29 cellular contexts compared by ENCODE assay signal in the genomic region with DNA sequence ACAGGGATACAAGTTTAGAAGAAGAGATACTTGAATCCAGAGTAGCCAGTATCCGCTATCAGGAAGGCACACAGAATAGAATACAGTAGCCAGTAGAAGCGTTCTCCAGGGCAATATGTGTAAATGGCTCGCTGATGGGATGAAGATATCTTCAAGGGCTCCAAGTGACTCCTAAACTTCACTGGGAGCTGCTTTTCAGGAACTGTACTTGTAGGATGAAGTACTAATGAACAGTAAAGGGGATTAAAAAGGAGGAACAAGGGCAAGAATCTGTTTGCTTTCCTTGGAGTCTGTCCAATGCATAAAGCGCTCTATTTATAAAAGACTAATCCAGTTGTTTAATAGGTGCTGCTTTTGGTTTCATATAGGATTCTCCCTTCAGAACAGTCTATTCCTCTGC.
"Had no signal": no experiment of that assay in that cellular context is flagged by ENCODE, and none has a peak within 500 bp of the region (broad histone marks: within the 10 kb centered on the region; RNA-seq: fewer than 3 reads in every experiment).

No MANE protein-coding gene starts in this region.

- H3K9me3 ChIP-seq: adrenal gland, gastroesophageal sphincter, neutrophil, sigmoid colon, thyroid gland, upper lobe of left lung had no signal

- H3K4me2 ChIP-seq: hepatocyte, smooth muscle cell had no signal

- H3K36me3 ChIP-seq: adrenal gland, cardiac muscle cell, gastroesophageal sphincter, neutrophil, sigmoid colon, thyroid gland, upper lobe of left lung, WERI-Rb-1 had no signal

- DNase-seq: activated CD4-positive, alpha-beta T cell treated with anti-CD3 and anti-CD28 coated beads for 48 hours; activated CD4-positive, alpha-beta T cell treated with anti-CD3 and anti-CD28 coated beads, Interleukin-2, amount 50 U/mL, for 48 hours; activated CD8-positive, alpha-beta memory T cell treated with anti-CD3 and anti-CD28 coated beads for 24 hours; activated effector memory CD4-positive, alpha-beta T cell treated with Interleukin-2 at 50 U/mL for 16 hours; activated naive CD4-positive, alpha-beta T cell treated with Interleukin-2 at 50 U/mL for 16 hours; activated naive CD8-positive, alpha-beta T cell treated with anti-CD3 and anti-CD28 coated beads for 36 hours; adrenal gland; aorta; cerebellar nuclear complex; dorsolateral prefrontal cortex; effector memory CD4-positive, alpha-beta T cell; kidney; sigmoid colon; stimulated activated CD4-positive, alpha-beta T cell treated with anti-CD3 and anti-CD28 coated beads, Interleukin-1b, Interleukin-23, amount 100 ng/mL, for 48 hours; stimulated activated CD4-positive, alpha-beta T cell treated with anti-CD3 and anti-CD28 coated beads, Interleukin-4, amount 100 ng/mL, for 4 hours; stimulated activated CD8-positive, alpha-beta memory T cell treated with anti-CD3 and anti-CD28 coated beads, Interleukin-4, amount 100 ng/mL, for 48 hours; stimulated activated naive CD8-positive, alpha-beta T cell treated with anti-CD3 and anti-CD28 coated beads, Interleukin-15, amount 100 ng/mL, for 72 hours; thyroid gland; upper lobe of left lung; WERI-Rb-1 had no signal

- H2AFZ ChIP-seq: hepatocyte had no signal

- H3K4me3 ChIP-seq: adrenal gland, cardiac muscle cell, coronary artery, dorsolateral prefrontal cortex, gastroesophageal sphincter, hepatocyte, sigmoid colon, smooth muscle cell, thyroid gland, upper lobe of left lung had no signal

- FAIRE-seq: kidney, TTC549 had no signal

- ATAC-seq: activated CD4-positive, CD25-positive, alpha-beta regulatory T cell treated with anti-CD3 and anti-CD28 coated beads, Interleukin-2, amount 50 U/mL, for 24 hours; gastroesophageal sphincter; stimulated activated memory B cell treated with anti-CD40 and anti-IgM and Interleukin-4, amounts not matched to agents 10 μg/mL and 1 μg/mL and 100 μg/mL, for 72 hours; stimulated activated naive CD8-positive, alpha-beta T cell treated with anti-CD3 and anti-CD28 coated beads, Interleukin-15, amount 100 ng/mL, for 72 hours had no signal

- H3K27ac ChIP-seq: adrenal gland, cardiac muscle cell, coronary artery, dorsolateral prefrontal cortex, hepatocyte, neutrophil, sigmoid colon, thyroid gland, upper lobe of left lung, WERI-Rb-1 had no signal

- H3K27me3 ChIP-seq: adrenal gland, cardiac muscle cell, dorsolateral prefrontal cortex, gastroesophageal sphincter, hepatocyte, neutrophil, sigmoid colon, thyroid gland, upper lobe of left lung had no signal
